8 cellular contexts compared by ENCODE assay signal in genomic region chr15:70474682-70475438, GRCh38.
A peak's percentile ranks its signal among the peaks of the same experiment; 100 is the strongest.
DNase-seq lines count a peak whose midpoint lies in the region; ATAC-seq and TF ChIP-seq lines count a peak whose summit lies in the region.

No MANE protein-coding gene starts in this region.

- peaks cover 5% of the 10 kb centered on the region for H3K27me3 Mint-ChIP-seq in Calu3 (ENCODE audit: unreplicated experiment)
- peaks cover 97% of the 10 kb centered on the region for H3K27me3 Mint-ChIP-seq in activated naive CD4-positive, alpha-beta T cell treated with anti-CD3 and anti-CD28 coated beads, Interleukin-2, amount 10 ng/mL, durations not matched to agents 7 days and 5 days

- peak overlapping the region; percentile 18 for H3K4me3 ChIP-seq in skeletal muscle cell (ENCODE audit: low read depth, low read length)

- intact Hi-C loops in Calu3 (cut with micrococcal nuclease; ENCODE audit: unreplicated experiment) = no loop called here
- intact Hi-C loops in Right ventricle myocardium inferior (cut with DNase I) = no loop called here

- no peak for TF ChIP-seq CTCF in Calu3 (IDR thresholded peaks at IDR 0.05; ENCODE audit: unreplicated experiment)

- CTCF ChIA-PET in Calu3 (lab: Charles Lee) = interaction anchor here (0.5 to 1.8 kb wide), 14 partner anchors 8 to 591 kb away, joined by 3 to 10 read pairs (median 5); no protein-coding TSS in a partner anchor
- CTCF ChIA-PET in activated naive CD4-positive, alpha-beta T cell treated with anti-CD3 and anti-CD28 coated beads, Interleukin-2, amount 10 ng/mL, durations not matched to agents 7 days and 5 days (lab: Charles Lee) = interaction anchor here (1.0 to 2.1 kb wide), 8 partner anchors 8 to 38 kb away, joined by 3 to 11 read pairs (median 4); no protein-coding TSS in a partner anchor

- peaks cover 29% of the 10 kb centered on the region for H3K4me1 Mint-ChIP-seq in Calu3 (ENCODE audit: low read depth, unreplicated experiment)
- peaks cover 47% of the 10 kb centered on the region for H3K4me1 Mint-ChIP-seq in activated naive CD4-positive, alpha-beta T cell treated with anti-CD3 and anti-CD28 coated beads, Interleukin-2, amount 10 ng/mL, durations not matched to agents 7 days and 5 days

- peaks cover 2% of the 10 kb centered on the region for H3K9me3 Mint-ChIP-seq in Calu3 (ENCODE audit: low read depth, unreplicated experiment)
- no peaks in the 10 kb centered on the region for H3K9me3 Mint-ChIP-seq in activated naive CD4-positive, alpha-beta T cell treated with anti-CD3 and anti-CD28 coated beads, Interleukin-2, amount 10 ng/mL, durations not matched to agents 7 days and 5 days

- peaks cover 8% of the 10 kb centered on the region for H3K36me3 Mint-ChIP-seq in Calu3 (ENCODE audit: insufficient read depth, unreplicated experiment)
- no peaks in the 10 kb centered on the region for H3K36me3 Mint-ChIP-seq in activated naive CD4-positive, alpha-beta T cell treated with anti-CD3 and anti-CD28 coated beads, Interleukin-2, amount 10 ng/mL, durations not matched to agents 7 days and 5 days

- DNase-seq in Calu3 = peak; percentile 66
- peak; percentile 85 for DNase-seq in NCI-H1105 treated with DMSO at 0.1 percent for 48 hours (lab: John Stamatoyannopoulos, UW)
- DNase-seq in activated naive CD4-positive, alpha-beta T cell treated with anti-CD3 and anti-CD28 coated beads, Interleukin-2, amount 10 ng/mL, durations not matched to agents 7 days and 5 days = peak; percentile 53
- peak; percentile 80 for DNase-seq in Right ventricle myocardium inferior (ENCODE audit: missing footprints)
- peak; percentile 94 for DNase-seq in skeletal muscle cell (ENCODE audit: low read depth)
- DNase-seq in NCI-H1694 (lab: John Stamatoyannopoulos, UW) = no peak
- no peak for DNase-seq in midbrain (lab: John Stamatoyannopoulos, UW)

- peak overlapping the region; percentile 75 for H3K27ac Mint-ChIP-seq in Calu3 (ENCODE audit: unreplicated experiment)
- peak overlapping the region; percentile 65 for H3K27ac Mint-ChIP-seq in activated naive CD4-positive, alpha-beta T cell treated with anti-CD3 and anti-CD28 coated beads, Interleukin-2, amount 10 ng/mL, durations not matched to agents 7 days and 5 days

- H3K4me3 Mint-ChIP-seq in Calu3 (ENCODE audit: low read depth, unreplicated experiment) = peak overlapping the region; percentile 50
- peak overlapping the region; percentile 43 for H3K4me3 Mint-ChIP-seq in activated naive CD4-positive, alpha-beta T cell treated with anti-CD3 and anti-CD28 coated beads, Interleukin-2, amount 10 ng/mL, durations not matched to agents 7 days and 5 days

- peak; percentile 13 for ATAC-seq in Right ventricle myocardium inferior
- no peak for ATAC-seq in HG03521 (IDR thresholded peaks at IDR 0.05; ENCODE audit: unreplicated experiment)

- TSS peak; percentile 81 for BruUV-seq in Calu3 (replicated peaks; lab: Mats Ljungman, UMichigan)

Comparison
In these comparisons a context has a peak if more than half of its experiments do, and no peak if none do; other contexts are left out.
1. DNase-seq: peak in Calu3 (single experiment), NCI-H1105 treated with DMSO at 0.1 percent for 48 hours (single experiment), activated naive CD4-positive, alpha-beta T cell treated with anti-CD3 and anti-CD28 coated beads, Interleukin-2, amount 10 ng/mL, durations not matched to agents 7 days and 5 days (single experiment), Right ventricle myocardium inferior (single experiment) and skeletal muscle cell (single experiment); none in NCI-H1694 (single experiment) and midbrain (single experiment).